ENCODE assay signal across 2 cellular contexts in genomic region chr2:38091757-38092156, GRCh38.
TF ChIP-seq lines count a peak whose summit lies in the region.

No MANE protein-coding gene starts in this region.

TF ChIP-seq in HepG2, 621 proteins besides CTCF, POLR2A, EP300 and RAD21:
- TF ChIP-seq, protein P1, sequence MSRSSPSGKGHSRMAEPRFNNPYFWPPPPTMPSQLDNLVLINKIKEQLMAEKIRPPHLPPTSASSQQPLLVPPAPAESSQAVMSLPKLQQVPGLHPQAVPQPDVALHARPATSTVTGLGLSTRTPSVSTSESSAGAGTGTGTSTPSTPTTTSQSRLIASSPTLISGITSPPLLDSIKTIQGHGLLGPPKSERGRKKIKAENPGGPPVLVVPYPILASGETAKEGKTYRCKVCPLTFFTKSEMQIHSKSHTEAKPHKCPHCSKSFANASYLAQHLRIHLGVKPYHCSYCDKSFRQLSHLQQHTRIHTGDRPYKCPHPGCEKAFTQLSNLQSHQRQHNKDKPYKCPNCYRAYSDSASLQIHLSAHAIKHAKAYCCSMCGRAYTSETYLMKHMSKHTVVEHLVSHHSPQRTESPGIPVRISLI (CRISPR knock-in tag; IDR thresholded peaks at IDR 0.05; ENCODE audit: borderline replicate concordance) = no peak
- TF ChIP-seq JUND (CRISPR knock-in tag; IDR thresholded peaks at IDR 0.05) (no peak), ZNF207 (IDR thresholded peaks at IDR 0.05; ENCODE audit: borderline replicate concordance) (no peak), STAT6 (CRISPR knock-in tag; IDR thresholded peaks at IDR 0.05; ENCODE audit: borderline replicate concordance) (no peak), MAFF (IDR thresholded peaks at IDR 0.05; ENCODE audit: low read depth, low read length) (no peak)
- TF ChIP-seq, protein P2, sequence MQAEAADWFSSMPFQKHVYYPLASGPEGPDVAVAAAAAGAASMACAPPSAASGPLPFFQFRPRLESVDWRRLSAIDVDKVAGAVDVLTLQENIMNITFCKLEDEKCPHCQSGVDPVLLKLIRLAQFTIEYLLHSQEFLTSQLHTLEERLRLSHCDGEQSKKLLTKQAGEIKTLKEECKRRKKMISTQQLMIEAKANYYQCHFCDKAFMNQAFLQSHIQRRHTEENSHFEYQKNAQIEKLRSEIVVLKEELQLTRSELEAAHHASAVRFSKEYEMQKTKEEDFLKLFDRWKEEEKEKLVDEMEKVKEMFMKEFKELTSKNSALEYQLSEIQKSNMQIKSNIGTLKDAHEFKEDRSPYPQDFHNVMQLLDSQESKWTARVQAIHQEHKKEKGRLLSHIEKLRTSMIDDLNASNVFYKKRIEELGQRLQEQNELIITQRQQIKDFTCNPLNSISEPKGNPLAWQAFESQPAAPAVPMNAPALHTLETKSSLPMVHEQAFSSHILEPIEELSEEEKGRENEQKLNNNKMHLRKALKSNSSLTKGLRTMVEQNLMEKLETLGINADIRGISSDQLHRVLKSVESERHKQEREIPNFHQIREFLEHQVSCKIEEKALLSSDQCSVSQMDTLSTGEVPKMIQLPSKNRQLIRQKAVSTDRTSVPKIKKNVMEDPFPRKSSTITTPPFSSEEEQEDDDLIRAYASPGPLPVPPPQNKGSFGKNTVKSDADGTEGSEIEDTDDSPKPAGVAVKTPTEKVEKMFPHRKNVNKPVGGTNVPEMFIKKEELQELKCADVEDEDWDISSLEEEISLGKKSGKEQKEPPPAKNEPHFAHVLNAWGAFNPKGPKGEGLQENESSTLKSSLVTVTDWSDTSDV (CRISPR knock-in tag; IDR thresholded peaks at IDR 0.05) = no peak
TF ChIP-seq in HepG2: peak in this region for 0.

TF ChIP-seq in H1, 55 proteins besides CTCF, POLR2A, EP300 and RAD21:
- TF ChIP-seq TAF1 (IDR thresholded peaks at IDR 0.05; ENCODE audit: low read depth, low read length) = no peak
- no peak for TF ChIP-seq RBBP5 (IDR thresholded peaks at IDR 0.05; ENCODE audit: borderline replicate concordance, low read depth, low read length)
- TF ChIP-seq FOSL1 (IDR thresholded peaks at IDR 0.05; ENCODE audit: insufficient read depth, low read depth, low read length) = no peak
- TF ChIP-seq SAP30 (IDR thresholded peaks at IDR 0.05; ENCODE audit: insufficient read depth, insufficient replicate concordance, low read length) = no peak
- no peak for TF ChIP-seq TAF7 (optimal IDR thresholded peaks at IDR 0.05; ENCODE audit: borderline replicate concordance, low read depth, low read length)
- TF ChIP-seq SUZ12 (IDR thresholded peaks at IDR 0.05; ENCODE audit: low read length) = no peak
- TF ChIP-seq CREB1 (IDR thresholded peaks at IDR 0.05) = no peak
- TF ChIP-seq SIRT6 (IDR thresholded peaks at IDR 0.05; ENCODE audit: low read length) = no peak
- no peak for TF ChIP-seq POLR2AphosphoS5 (IDR thresholded peaks at IDR 0.05; ENCODE audit: low read depth, low read length)
- TF ChIP-seq EGR1 (IDR thresholded peaks at IDR 0.05; ENCODE audit: borderline replicate concordance, low read depth, low read length) = no peak
